ENCODE assay signal across 14 cellular contexts in genomic region chr16:49833055-49833454, GRCh38. TPM values are rescaled to one million over a fixed set of nuclear protein-coding genes. Genes with fewer than 3 reads are reported as not detected.
A peak's percentile ranks its signal among the peaks of the same experiment; 100 is the strongest.
DNase-seq lines count a peak whose midpoint lies in the region; ATAC-seq and TF ChIP-seq lines count a peak whose summit lies in the region.
"Had no signal": no experiment of that assay in that cellular context is flagged by ENCODE, and none has a peak within 500 bp of the region (broad histone marks: within the 10 kb centered on the region; RNA-seq: fewer than 3 reads in every experiment).

No MANE protein-coding gene starts in this region.

- DNase-seq in midbrain (lab: John Stamatoyannopoulos, UW), result peak; percentile 37
- no peak for DNase-seq in H4 (ENCODE audit: low spot score)
- no peak for DNase-seq in COLO829 (ENCODE audit: low spot score)
- DNase-seq: activated CD4-positive, alpha-beta T cell treated with anti-CD3 and anti-CD28 coated beads for 48 hours; activated naive CD4-positive, alpha-beta T cell; effector memory CD4-positive, alpha-beta T cell; MM.1S had no signal

- no peaks in the 10 kb centered on the region for H3K27me3 ChIP-seq in gastroesophageal sphincter

- peak; percentile 73 for ATAC-seq in gastroesophageal sphincter
- no peak for ATAC-seq in HG02610 (IDR thresholded peaks at IDR 0.05; ENCODE audit: unreplicated experiment)
- ATAC-seq in HG03175 (IDR thresholded peaks at IDR 0.05; ENCODE audit: unreplicated experiment), result no peak

- TF ChIP-seq EP300 in gastroesophageal sphincter (IDR thresholded peaks at IDR 0.05), result no peak

- 30 to 78% methylated on average over 3 to 8 of the region's 12 CpGs for WGBS in gastroesophageal sphincter (ENCODE audit: low coverage in 1 of 2), 2 donors

- peak overlapping the region; percentile 13 for H3K27ac ChIP-seq in angular gyrus (ENCODE audit: low read depth, low read length)
- peak overlapping the region; percentile 50 to 92 (median 88) for H3K27ac ChIP-seq in gastroesophageal sphincter
- peak overlapping the region; percentile 56 for H3K27ac ChIP-seq in temporal lobe (ENCODE audit: low read depth, low read length)

- peaks cover 4 to 90% (median 63%) of the 10 kb centered on the region in 3 donors for H3K4me1 ChIP-seq in gastroesophageal sphincter

- TF ChIP-seq CTCF in gastroesophageal sphincter (IDR thresholded peaks at IDR 0.05), result no peak

- no peak overlapping the region for H3K4me3 ChIP-seq in gastroesophageal sphincter

- no peak for TF ChIP-seq POLR2A in gastroesophageal sphincter (IDR thresholded peaks at IDR 0.05)

- H3K36me3 ChIP-seq in gastroesophageal sphincter, result no peaks in the 10 kb centered on the region

- H3K9me3 ChIP-seq in gastroesophageal sphincter, result no peaks in the 10 kb centered on the region

RNA-seq across cellular contexts. Expression of gene ZNF423, which starts 22.9 kb away (rescaled TPM):
- 10 to 100 TPM in 1 of 4 donors, 1 to 10 TPM in 3; 7.0 to 19.7 (median 8.4) TPM for total RNA-seq in gastroesophageal sphincter
- total RNA-seq in temporal lobe, result 10.6 TPM
- total RNA-seq in H4 (2014; rRNA removed; shearing (Covaris generic)), result 0.04 and 0.97 TPM in 2 replicates
- total RNA-seq: NCI-H460, SK-MEL-5 had no signal

Comparison
In these comparisons a context has a peak if more than half of its experiments do, and no peak if none do; other contexts are left out.
1. H3K27ac ChIP-seq: peak in every context shown above with its lines; median percentile 88 in gastroesophageal sphincter; 56 in temporal lobe; 13 in angular gyrus.